10 cellular contexts compared by ENCODE assay signal in genomic region chr19:47644743-47645499, GRCh38. TPM values are rescaled to one million over a fixed set of nuclear protein-coding genes. Genes with fewer than 3 reads are reported as not detected.
DNase-seq lines count a peak whose midpoint lies in the region; ATAC-seq, FAIRE-seq and TF ChIP-seq lines count a peak whose summit lies in the region.
"Had no signal": no experiment of that assay in that cellular context is flagged by ENCODE, and none has a peak within 500 bp of the region (broad histone marks: within the 10 kb centered on the region; RNA-seq: fewer than 3 reads in every experiment).

No MANE protein-coding gene starts in this region.

- no peak overlapping the region for H3K4me3 ChIP-seq in gastroesophageal sphincter
- H3K4me3 ChIP-seq: tibial nerve had no signal

- peaks cover 48% of the 10 kb centered on the region for H3K36me3 Mint-ChIP-seq in stimulated activated memory B cell treated with anti-CD40 and anti-IgM and Interleukin-4, amounts not matched to agents 10 μg/mL and 1 μg/mL and 100 μg/mL, for 72 hours

- no peaks in the 10 kb centered on the region for H3K9me3 ChIP-seq in gastroesophageal sphincter
- H3K9me3 ChIP-seq: tibial nerve had no signal

- WGBS in gastroesophageal sphincter (ENCODE audit: low coverage in 1 of 2), 2 donors: 18 to 64% methylated on average over 9 to 13 of the region's 19 CpGs

- H3K27me3 ChIP-seq in gastroesophageal sphincter: no peaks in the 10 kb centered on the region
- H3K27me3 ChIP-seq: tibial nerve had no signal

- TF ChIP-seq CTCF in gastroesophageal sphincter (IDR thresholded peaks at IDR 0.05): no peak

- no peaks in the 10 kb centered on the region for H3K27me3 Mint-ChIP-seq in stimulated activated memory B cell treated with anti-CD40 and anti-IgM and Interleukin-4, amounts not matched to agents 10 μg/mL and 1 μg/mL and 100 μg/mL, for 72 hours

- DNase-seq in SHP77 (lab: John Stamatoyannopoulos, UW): peak; percentile 31 to 47
- no peak for DNase-seq in SHP77 treated with DMSO at 0.1 percent for 48 hours (lab: John Stamatoyannopoulos, UW)
- DNase-seq in RCC 7860 (ENCODE audit: low spot score): peak; percentile 62
- no peak for DNase-seq in stimulated activated CD8-positive, alpha-beta memory T cell treated with anti-CD3 and anti-CD28 coated beads, Interleukin-4, amount 100 ng/mL, for 48 hours
- no peak for DNase-seq in NCI-H524 (lab: John Stamatoyannopoulos, UW)
- no peak for DNase-seq in T-helper 2 cell
- DNase-seq: NCI-H446 had no signal

- no peak for TF ChIP-seq EP300 in gastroesophageal sphincter (IDR thresholded peaks at IDR 0.05)

- H3K4me1 Mint-ChIP-seq in stimulated activated memory B cell treated with anti-CD40 and anti-IgM and Interleukin-4, amounts not matched to agents 10 μg/mL and 1 μg/mL and 100 μg/mL, for 72 hours: peaks cover 47% of the 10 kb centered on the region

- H3K27ac ChIP-seq in gastroesophageal sphincter: peak overlapping the region; percentile 1 to 71 (median 62)

- H3K9me3 Mint-ChIP-seq in stimulated activated memory B cell treated with anti-CD40 and anti-IgM and Interleukin-4, amounts not matched to agents 10 μg/mL and 1 μg/mL and 100 μg/mL, for 72 hours: peaks cover 5% of the 10 kb centered on the region

- H3K36me3 ChIP-seq in gastroesophageal sphincter: no peaks in the 10 kb centered on the region

- no peak overlapping the region for H3K4me3 Mint-ChIP-seq in stimulated activated memory B cell treated with anti-CD40 and anti-IgM and Interleukin-4, amounts not matched to agents 10 μg/mL and 1 μg/mL and 100 μg/mL, for 72 hours

- no peak for TF ChIP-seq POLR2A in gastroesophageal sphincter (IDR thresholded peaks at IDR 0.05)

- H3K4me1 ChIP-seq in gastroesophageal sphincter: peaks cover 0 to 38% (median 5%) of the 10 kb centered on the region in 3 donors

- no peak for ATAC-seq in gastroesophageal sphincter
- no peak for ATAC-seq in stimulated activated memory B cell treated with anti-CD40 and anti-IgM and Interleukin-4, amounts not matched to agents 10 μg/mL and 1 μg/mL and 100 μg/mL, for 72 hours

- peak overlapping the region; percentile 48 for H3K27ac Mint-ChIP-seq in stimulated activated memory B cell treated with anti-CD40 and anti-IgM and Interleukin-4, amounts not matched to agents 10 μg/mL and 1 μg/mL and 100 μg/mL, for 72 hours

- peak; percentile 88 for FAIRE-seq in RCC 7860 (lab: Jason Lieb, UNC)

RNA-seq across cellular contexts. Expression of gene BICRA, which starts 36.0 kb away (rescaled TPM):
- 10 to 100 TPM in 2 of 4 donors, 1 to 10 TPM in 2; 6.5 to 29.1 (median 11.5) TPM for total RNA-seq in gastroesophageal sphincter

Comparison
In these comparisons a context has a peak if more than half of its experiments do, and no peak if none do; other contexts are left out.
1. DNase-seq: peak in SHP77 (2 of 2) and RCC 7860 (single experiment); none in SHP77 treated with DMSO at 0.1 percent for 48 hours (single experiment), stimulated activated CD8-positive, alpha-beta memory T cell treated with anti-CD3 and anti-CD28 coated beads, Interleukin-4, amount 100 ng/mL, for 48 hours (single experiment), NCI-H524 (0 of 2) and T-helper 2 cell (0 of 5).